Comparison of ENCODE assay signal across 13 cellular contexts in the genomic region with DNA sequence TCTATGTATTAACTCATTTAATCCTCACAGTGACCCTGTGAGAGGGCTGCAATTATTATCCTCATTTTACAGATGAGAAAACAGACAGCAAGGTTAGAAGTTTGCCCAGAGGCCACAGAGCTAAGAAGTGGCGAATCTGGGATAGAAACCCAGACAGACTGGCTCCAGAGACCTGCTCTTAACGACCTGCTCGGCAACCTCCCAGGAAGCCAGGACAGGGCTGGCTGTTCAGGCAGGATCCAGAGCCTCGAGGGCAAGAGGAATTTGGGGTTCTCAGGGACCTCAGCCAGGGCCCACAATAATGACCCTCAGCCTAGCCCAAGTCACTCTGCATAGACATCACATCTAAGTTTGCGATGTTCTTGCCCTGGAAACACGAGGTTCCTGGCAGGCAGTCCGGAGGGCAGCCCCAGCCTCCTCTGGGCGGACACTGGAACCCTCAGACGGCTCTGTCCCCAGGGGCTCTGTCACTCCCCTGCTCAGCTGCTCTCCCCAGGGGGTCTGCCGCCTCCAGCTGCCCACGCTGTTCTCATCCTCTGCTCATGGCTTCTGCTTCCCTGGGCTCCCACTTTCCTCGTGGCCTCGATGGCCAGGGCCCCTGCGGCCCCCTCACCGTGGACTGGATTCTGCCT.
"Had no signal": no experiment of that assay in that cellular context is flagged by ENCODE, and none has a peak within 500 bp of the region (broad histone marks: within the 10 kb centered on the region; RNA-seq: fewer than 3 reads in every experiment).

No MANE protein-coding gene starts in this region.

- H3K36me3 Mint-ChIP-seq: activated naive CD4-positive, alpha-beta T cell treated with anti-CD3 and anti-CD28 coated beads, Interleukin-2, amount 10 ng/mL, durations not matched to agents 7 days and 5 days; natural killer cell had no signal

- H3K27ac Mint-ChIP-seq: activated B cell treated with CpG ODN at 0.5 μM for 24 hours; activated CD4-positive, alpha-beta T cell treated with anti-CD3 and anti-CD28 coated beads, Interleukin-2, amount 10 ng/mL, durations not matched to agents 7 days and 5 days; activated naive CD4-positive, alpha-beta T cell treated with anti-CD3 and anti-CD28 coated beads, Interleukin-2, amount 10 ng/mL, durations not matched to agents 7 days and 5 days; activated T-helper 2 cell treated with anti-CD3 and anti-CD28 coated beads, Interferon-gamma antibody, Interleukin-2, Interleukin-4, amounts not matched to agents 10 μg/mL and 5 μg/mL and 100 μg/mL, durations not matched to agents 14 hours and 24 hours and 36 hours; natural killer cell had no signal

- H3K4me1 ChIP-seq: uterus had no signal

- DNase-seq: activated B cell treated with CpG ODN at 0.5 μM for 24 hours; activated CD4-positive, alpha-beta T cell treated with anti-CD3 and anti-CD28 coated beads, Interleukin-2, amount 10 ng/mL, durations not matched to agents 7 days and 5 days; activated naive CD4-positive, alpha-beta T cell treated with anti-CD3 and anti-CD28 coated beads, Interleukin-2, amount 10 ng/mL, durations not matched to agents 7 days and 5 days; esophagus squamous epithelium; foreskin fibroblast; heart left ventricle; natural killer cell; stimulated activated CD4-positive, alpha-beta T cell treated with anti-CD3 and anti-CD28 coated beads, Interleukin-4, amount 100 ng/mL, for 24 hours; stimulated activated naive CD8-positive, alpha-beta T cell treated with anti-CD3 and anti-CD28 coated beads, Interleukin-15, amount 100 ng/mL, for 72 hours; testis; uterus had no signal

- H3K4me3 ChIP-seq: esophagus squamous epithelium, heart left ventricle, testis, uterus had no signal

- H3K9me3 Mint-ChIP-seq: activated B cell treated with CpG ODN at 0.5 μM for 24 hours; activated CD4-positive, alpha-beta T cell treated with anti-CD3 and anti-CD28 coated beads, Interleukin-2, amount 10 ng/mL, durations not matched to agents 7 days and 5 days; activated naive CD4-positive, alpha-beta T cell treated with anti-CD3 and anti-CD28 coated beads, Interleukin-2, amount 10 ng/mL, durations not matched to agents 7 days and 5 days; activated T-helper 2 cell treated with anti-CD3 and anti-CD28 coated beads, Interferon-gamma antibody, Interleukin-2, Interleukin-4, amounts not matched to agents 10 μg/mL and 5 μg/mL and 100 μg/mL, durations not matched to agents 14 hours and 24 hours and 36 hours; natural killer cell; stimulated activated naive CD8-positive, alpha-beta T cell treated with anti-CD3 and anti-CD28 coated beads, Interleukin-15, amount 100 ng/mL, for 72 hours had no signal

- H3K4me3 Mint-ChIP-seq: activated B cell treated with CpG ODN at 0.5 μM for 24 hours; activated CD4-positive, alpha-beta T cell treated with anti-CD3 and anti-CD28 coated beads, Interleukin-2, amount 10 ng/mL, durations not matched to agents 7 days and 5 days; activated naive CD4-positive, alpha-beta T cell treated with anti-CD3 and anti-CD28 coated beads, Interleukin-2, amount 10 ng/mL, durations not matched to agents 7 days and 5 days; natural killer cell; stimulated activated naive CD8-positive, alpha-beta T cell treated with anti-CD3 and anti-CD28 coated beads, Interleukin-15, amount 100 ng/mL, for 72 hours had no signal

- H3K27ac ChIP-seq: esophagus squamous epithelium, heart left ventricle, uterus had no signal

- H3K36me3 ChIP-seq: esophagus squamous epithelium, heart left ventricle, uterus had no signal

- ATAC-seq: heart left ventricle; left lobe of liver; stimulated activated naive CD8-positive, alpha-beta T cell treated with anti-CD3 and anti-CD28 coated beads, Interleukin-15, amount 100 ng/mL, for 72 hours had no signal

- H3K9me3 ChIP-seq: esophagus squamous epithelium, heart left ventricle, testis, uterus had no signal

- H3K4me1 Mint-ChIP-seq: activated B cell treated with CpG ODN at 0.5 μM for 24 hours; activated CD4-positive, alpha-beta T cell treated with anti-CD3 and anti-CD28 coated beads, Interleukin-2, amount 10 ng/mL, durations not matched to agents 7 days and 5 days; activated naive CD4-positive, alpha-beta T cell treated with anti-CD3 and anti-CD28 coated beads, Interleukin-2, amount 10 ng/mL, durations not matched to agents 7 days and 5 days; natural killer cell had no signal

- H3K27me3 ChIP-seq: testis, uterus had no signal
